1 cellular context compared by ENCODE assay signal in genomic region chr17:7391307-7391706, GRCh38.
TF ChIP-seq lines count a peak whose summit lies in the region.

No MANE protein-coding gene starts in this region.

TF ChIP-seq in endothelial cell of umbilical vein, 7 proteins besides CTCF, POLR2A, EP300 and RAD21:
- TF ChIP-seq JUN (IDR thresholded peaks at IDR 0.05; ENCODE audit: borderline replicate concordance, insufficient read depth, insufficient read length, low read depth), result no peak
- TF ChIP-seq GATA2 (IDR thresholded peaks at IDR 0.05; ENCODE audit: insufficient read depth, insufficient read length, low read depth, low read length), result no peak
- TF ChIP-seq EZH2 (IDR thresholded peaks at IDR 0.05; ENCODE audit: borderline replicate concordance, low read depth, low read length, severe bottlenecking), result no peak
- TF ChIP-seq MYC (IDR thresholded peaks at IDR 0.05; ENCODE audit: low read depth, low read length), result no peak
- no peak for TF ChIP-seq FOS (IDR thresholded peaks at IDR 0.05; ENCODE audit: borderline replicate concordance, insufficient read depth, low read length)
- no peak for TF ChIP-seq POLR2AphosphoS5 (IDR thresholded peaks at IDR 0.05; ENCODE audit: insufficient read depth, low read depth, low read length)
- no peak for TF ChIP-seq MAX (IDR thresholded peaks at IDR 0.05; ENCODE audit: insufficient read depth, insufficient read length)
